Comparison of ENCODE assay signal across 1 cellular context in the genomic region with DNA sequence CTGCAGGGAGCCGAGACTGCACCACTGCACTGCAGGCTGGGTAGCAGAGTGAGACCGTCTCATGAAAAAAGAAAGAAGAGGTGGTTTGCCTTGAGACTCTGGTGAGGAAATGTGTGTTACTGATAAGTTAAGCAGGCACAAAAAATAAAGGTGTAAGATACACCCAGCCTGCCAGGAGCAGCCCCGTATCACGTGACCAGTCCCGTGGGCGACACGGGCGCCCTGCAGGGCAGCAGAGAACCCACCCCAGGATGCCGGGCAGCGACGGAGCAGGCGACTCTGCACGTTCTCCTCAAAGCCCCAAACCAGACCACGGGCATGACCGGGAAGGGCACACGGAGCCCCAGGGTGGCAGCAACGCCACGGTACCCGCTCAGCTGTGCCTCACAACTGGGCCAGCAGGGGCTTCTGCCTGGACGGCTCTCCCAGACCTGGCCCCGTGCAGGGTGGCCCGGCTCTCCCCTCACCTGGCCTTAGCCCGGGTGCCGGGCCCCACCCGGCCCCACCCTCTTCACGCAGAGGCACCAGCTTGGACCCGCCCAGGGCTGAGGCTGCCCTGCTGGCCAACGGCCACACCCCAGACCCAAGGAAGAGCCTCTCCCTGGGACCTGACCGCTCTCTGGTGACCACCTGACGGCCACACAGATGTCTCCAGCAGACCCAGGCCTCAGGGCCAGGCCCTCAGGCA.
TF ChIP-seq lines count a peak whose summit lies in the region.

No MANE protein-coding gene starts in this region.

TF ChIP-seq in HEK293, 187 proteins besides CTCF, POLR2A, EP300 and RAD21 (continued from another document):
- TF ChIP-seq ZNF473 (tag by site-specific recombination; IDR thresholded peaks at IDR 0.05) (no peak), ZNF654 (tag by site-specific recombination; IDR thresholded peaks at IDR 0.05; ENCODE audit: low read depth) (no peak), ZNF10 (tag by site-specific recombination; IDR thresholded peaks at IDR 0.05) (no peak), ZNF184 (tag by site-specific recombination; IDR thresholded peaks at IDR 0.05) (no peak), SALL2 (tag by site-specific recombination; IDR thresholded peaks at IDR 0.05; ENCODE audit: borderline replicate concordance) (no peak), ZNF26 (tag by site-specific recombination; IDR thresholded peaks at IDR 0.05) (no peak), HIC1 (tag by site-specific recombination; IDR thresholded peaks at IDR 0.05) (peak; percentile 60), ZNF114 (tag by site-specific recombination; IDR thresholded peaks at IDR 0.05) (no peak), ZNF324 (tag by site-specific recombination; IDR thresholded peaks at IDR 0.05) (no peak), ZNF701 (tag by site-specific recombination; IDR thresholded peaks at IDR 0.05) (no peak), ZNF830 (tag by site-specific recombination; IDR thresholded peaks at IDR 0.05; ENCODE audit: low read depth) (no peak), PRDM4 (tag by site-specific recombination; IDR thresholded peaks at IDR 0.05) (no peak), GLI4 (tag by site-specific recombination; IDR thresholded peaks at IDR 0.05) (no peak), ZBTB7A (tag by site-specific recombination; IDR thresholded peaks at IDR 0.05; ENCODE audit: low read depth) (no peak), ZNF423 (tag by site-specific recombination; IDR thresholded peaks at IDR 0.05) (no peak), ZNF132 (tag by site-specific recombination; IDR thresholded peaks at IDR 0.05; ENCODE audit: borderline replicate concordance) (no peak)
- TF ChIP-seq, protein P1, sequence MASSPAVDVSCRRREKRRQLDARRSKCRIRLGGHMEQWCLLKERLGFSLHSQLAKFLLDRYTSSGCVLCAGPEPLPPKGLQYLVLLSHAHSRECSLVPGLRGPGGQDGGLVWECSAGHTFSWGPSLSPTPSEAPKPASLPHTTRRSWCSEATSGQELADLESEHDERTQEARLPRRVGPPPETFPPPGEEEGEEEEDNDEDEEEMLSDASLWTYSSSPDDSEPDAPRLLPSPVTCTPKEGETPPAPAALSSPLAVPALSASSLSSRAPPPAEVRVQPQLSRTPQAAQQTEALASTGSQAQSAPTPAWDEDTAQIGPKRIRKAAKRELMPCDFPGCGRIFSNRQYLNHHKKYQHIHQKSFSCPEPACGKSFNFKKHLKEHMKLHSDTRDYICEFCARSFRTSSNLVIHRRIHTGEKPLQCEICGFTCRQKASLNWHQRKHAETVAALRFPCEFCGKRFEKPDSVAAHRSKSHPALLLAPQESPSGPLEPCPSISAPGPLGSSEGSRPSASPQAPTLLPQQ (tag by site-specific recombination; IDR thresholded peaks at IDR 0.05) = no peak
